Comparison of ENCODE assay signal across 9 cellular contexts in genomic region chr14:51990488-51990887, GRCh38. TPM values are rescaled to one million over a fixed set of nuclear protein-coding genes. Genes with fewer than 3 reads are reported as not detected.
DNase-seq lines count a peak whose midpoint lies in the region; TF ChIP-seq lines count a peak whose summit lies in the region.
"Had no signal": no experiment of that assay in that cellular context is flagged by ENCODE, and none has a peak within 500 bp of the region (broad histone marks: within the 10 kb centered on the region; RNA-seq: fewer than 3 reads in every experiment).

No MANE protein-coding gene starts in this region.

- H3K4me3 ChIP-seq in BJ (ENCODE audit: low read depth, low read length), result peak overlapping the region; percentile 100
- H3K4me3 ChIP-seq in LNCaP clone FGC (ENCODE audit: low read depth, low read length), result peak overlapping the region; percentile 66
- peak overlapping the region in 57 of 59 donors; percentile 68 to 100 (median 95) for H3K4me3 ChIP-seq in dorsolateral prefrontal cortex

- POLR2A ChIA-PET in BJ (lab: Charles Lee), result no interaction called here

- H3K4me1 Mint-ChIP-seq in nephron progenitor cell, result peaks cover 27% of the 10 kb centered on the region

- DNase-seq in BJ (ENCODE audit: low read depth), result no peak
- DNase-seq in LNCaP clone FGC (ENCODE audit: low read depth), result no peak
- no peak for DNase-seq in dorsolateral prefrontal cortex
- no peak for DNase-seq in nephron progenitor cell
- no peak for DNase-seq in anterior cingulate cortex (lab: John Stamatoyannopoulos, UW)
- no peak for DNase-seq in ureter (ENCODE audit: low spot score)
- DNase-seq in head of caudate nucleus, result no peak
- DNase-seq in HPDE6-E6E7 (ENCODE audit: extremely low spot score), result no peak
- DNase-seq: islet precursor cell had no signal

- no peak overlapping the region for H3K27ac Mint-ChIP-seq in nephron progenitor cell

- H3K27me3 ChIP-seq in BJ (ENCODE audit: control insufficient read depth, insufficient read depth, low read length) (no peaks in the 10 kb centered on the region), dorsolateral prefrontal cortex (no peaks in the 10 kb centered on the region)

- peaks cover 27% of the 10 kb centered on the region for H3K36me3 Mint-ChIP-seq in nephron progenitor cell (ENCODE audit: low read depth)

- CTCF ChIA-PET in BJ (lab: Yijun Ruan, JAX), result no interaction called here

- peak overlapping the region; percentile 97 for H3K4me3 Mint-ChIP-seq in nephron progenitor cell

- no peaks in the 10 kb centered on the region for H3K9me3 Mint-ChIP-seq in nephron progenitor cell

- TF ChIP-seq CTCF in BJ (IDR thresholded peaks at IDR 0.05; ENCODE audit: insufficient read depth, low read depth, low read length), result no peak
- no peak for TF ChIP-seq CTCF in LNCaP clone FGC (IDR thresholded peaks at IDR 0.05; ENCODE audit: control insufficient read depth, extremely low read depth, insufficient read depth)
- TF ChIP-seq CTCF in dorsolateral prefrontal cortex (IDR thresholded peaks at IDR 0.05 in 54 of 56, conservative IDR thresholded peaks at IDR 0.05 in 2 of 56; ENCODE audit: low read depth in 1 of 56, partially characterized antibody in 56 of 56), result no peak
- TF ChIP-seq CTCF in nephron progenitor cell (IDR thresholded peaks at IDR 0.05), result no peak

- H3K27me3 Mint-ChIP-seq in nephron progenitor cell (ENCODE audit: low read depth, poor library complexity), result peaks cover 3% of the 10 kb centered on the region

- peaks cover 2% of the 10 kb centered on the region; the same call in 1 of the 2 replicates for H3K36me3 ChIP-seq in BJ (ENCODE audit: control insufficient read depth, insufficient read depth, low read length)

- peak overlapping the region in 1 of 59 donors; percentile 92 for H3K27ac ChIP-seq in dorsolateral prefrontal cortex

- intact Hi-C loops in dorsolateral prefrontal cortex (cut with DNase I), result no loop called here
- intact Hi-C loops in head of caudate nucleus (cut with DNase I), result loop anchor here (10.0 kb wide), 1 partner anchor 134 kb away; no protein-coding TSS in a partner anchor

RNA-seq across cellular contexts. Expression of gene RTRAF, which starts 1.1 kb away (rescaled TPM):
- polyA plus RNA-seq in BJ (2011; rRNA removed), result 205 and 348 TPM in 2 replicates
- 49.6 and 89.3 TPM in 2 replicates for polyA minus RNA-seq in BJ (2011; rRNA and poly(A)+ RNA removed)
- 10 to 100 TPM; 37.8 to 99.0 (median 69.0) TPM for total RNA-seq in dorsolateral prefrontal cortex
- 152 TPM for total RNA-seq in ureter
